In the genomic region with DNA sequence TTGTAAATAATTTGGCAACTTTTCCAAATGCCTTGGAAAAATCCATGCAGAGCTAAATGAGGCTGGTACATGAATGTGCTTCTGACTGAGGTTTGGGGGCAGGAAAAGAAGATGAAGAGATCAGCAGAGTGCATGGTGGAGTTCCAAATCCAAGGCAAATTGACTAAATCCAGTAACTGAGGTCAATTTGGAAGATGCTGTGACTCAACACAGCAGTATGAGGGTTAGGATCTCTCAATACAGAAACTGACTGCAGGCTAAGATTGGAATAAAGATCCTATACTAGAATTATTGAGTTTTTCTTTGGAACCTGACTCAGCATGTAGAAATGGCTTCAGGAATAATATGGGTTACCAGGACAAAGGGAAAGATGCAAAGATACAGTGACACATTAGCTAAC, we compare ENCODE assay signal across 14 cellular contexts.
"Had no signal": no experiment of that assay in that cellular context is flagged by ENCODE, and none has a peak within 500 bp of the region (broad histone marks: within the 10 kb centered on the region; RNA-seq: fewer than 3 reads in every experiment).

No MANE protein-coding gene starts in this region.

- H3K4me1 ChIP-seq: gastrocnemius medialis, tibial nerve had no signal

- H3K27me3 ChIP-seq: dorsolateral prefrontal cortex, gastrocnemius medialis, tibial nerve had no signal

- H3K4me3 Mint-ChIP-seq: naive thymus-derived CD8-positive, alpha-beta T cell had no signal

- H3K9me3 ChIP-seq: gastrocnemius medialis had no signal

- H3K36me3 Mint-ChIP-seq: naive thymus-derived CD8-positive, alpha-beta T cell had no signal

- H3K27ac Mint-ChIP-seq: naive thymus-derived CD8-positive, alpha-beta T cell had no signal

- H3K4me1 Mint-ChIP-seq: naive thymus-derived CD8-positive, alpha-beta T cell had no signal

- DNase-seq: cortex of kidney; dorsolateral prefrontal cortex; effector CD8-positive, alpha-beta T cell; gastrocnemius medialis; islet precursor cell; mammary epithelial cell; mucosa of descending colon; naive thymus-derived CD8-positive, alpha-beta T cell; posterior cingulate gyrus; stimulated activated naive CD4-positive, alpha-beta T cell treated with Interleukin-2 at 50 U/mL for 16 hours had no signal

- H3K27me3 Mint-ChIP-seq: naive thymus-derived CD8-positive, alpha-beta T cell had no signal

- H3K27ac ChIP-seq: dorsolateral prefrontal cortex, gastrocnemius medialis, skin epidermis, tibial nerve had no signal

- ATAC-seq: gastrocnemius medialis; left lobe of liver; mucosa of descending colon; naive thymus-derived CD8-positive, alpha-beta T cell; sciatic nerve had no signal

- H3K36me3 ChIP-seq: gastrocnemius medialis, tibial nerve had no signal

- H3K4me3 ChIP-seq: dorsolateral prefrontal cortex, gastrocnemius medialis, mucosa of descending colon, skin epidermis, tibial nerve had no signal
